Comparison of ENCODE assay signal across 28 cellular contexts in the genomic region with DNA sequence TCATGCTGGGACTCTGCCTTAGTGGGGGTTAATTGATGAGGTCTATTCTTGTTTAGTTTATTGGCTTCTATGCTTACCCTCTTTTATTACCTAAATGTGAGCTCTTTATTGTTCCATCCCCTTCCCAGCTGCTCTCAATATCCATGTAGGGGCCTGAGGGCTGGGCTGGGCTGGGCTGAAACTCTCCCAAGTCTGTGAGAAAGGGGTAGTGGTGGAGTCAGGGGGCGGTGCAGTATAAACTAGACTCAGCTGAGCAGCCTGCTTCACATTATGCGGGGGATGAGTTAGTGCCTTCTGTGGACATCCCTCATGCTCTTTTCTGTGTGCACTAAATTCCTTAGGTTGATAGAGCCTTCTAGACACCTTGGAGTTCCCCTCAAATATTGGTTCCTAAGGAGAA.
"Had no signal": no experiment of that assay in that cellular context is flagged by ENCODE, and none has a peak within 500 bp of the region (broad histone marks: within the 10 kb centered on the region; RNA-seq: fewer than 3 reads in every experiment).

No MANE protein-coding gene starts in this region.

- H3K4me1 ChIP-seq: adrenal gland, left lung, parathyroid adenoma, psoas muscle had no signal

- H3K9me3 Mint-ChIP-seq: activated B cell treated with CpG ODN at 0.5 μM for 24 hours; activated T-cell treated with anti-CD3 and anti-CD28 coated beads, Interleukin-2, amount 50 U/mL, for 72 hours; dendritic cell treated with granulocyte-macrophage colony-stimulating factor and Interleukin-4, amounts not matched to agents 40 ng/mL and 50 ng/mL, for 4 days; endodermal cell; stimulated activated effector memory CD8-positive, alpha-beta T cell treated with anti-CD3 and anti-CD28 coated beads, Interleukin-12 subunit alpha, Interleukin-12 subunit beta, amount 100 ng/mL, for 72 hours had no signal

- H3K27me3 Mint-ChIP-seq: activated B cell treated with CpG ODN at 0.5 μM for 24 hours; activated CD8-positive, alpha-beta memory T cell treated with anti-CD3 and anti-CD28 coated beads, Interleukin-2, amount 10 ng/mL, durations not matched to agents 7 days and 5 days; activated naive CD8-positive, alpha-beta T cell had no signal

- DNase-seq: activated B cell treated with CpG ODN at 0.5 μM for 24 hours; activated CD4-positive, alpha-beta T cell treated with anti-CD3 and anti-CD28 coated beads, Interleukin-2, amount 50 U/mL, for 1 hour; activated CD8-positive, alpha-beta memory T cell treated with anti-CD3 and anti-CD28 coated beads, Interleukin-2, amount 10 ng/mL, durations not matched to agents 7 days and 5 days; activated CD8-positive, alpha-beta T cell treated with anti-CD3 and anti-CD28 coated beads, Interleukin-2, amount 10 ng/mL, durations not matched to agents 7 days and 5 days; activated naive CD4-positive, alpha-beta T cell treated with Interleukin-2 at 50 U/mL for 16 hours; activated T-cell treated with anti-CD3 and anti-CD28 coated beads, Interleukin-2, amount 50 U/mL, for 72 hours; adrenal gland; caudate nucleus; endodermal cell; foreskin melanocyte; heart right ventricle; kidney glomerular epithelial cell; left lung; mesendoderm; nucleus accumbens; psoas muscle; sigmoid colon; small intestine; stimulated activated CD4-positive, alpha-beta T cell treated with anti-CD3 and anti-CD28 coated beads, Interleukin-4, amount 100 ng/mL, for 24 hours; stomach; T-helper 2 cell; tibial artery had no signal

- ATAC-seq: activated CD8-positive, alpha-beta memory T cell treated with anti-CD3 and anti-CD28 coated beads, Interleukin-2, amount 10 ng/mL, durations not matched to agents 7 days and 5 days; activated CD8-positive, alpha-beta T cell treated with anti-CD3 and anti-CD28 coated beads, Interleukin-2, amount 10 ng/mL, durations not matched to agents 7 days and 5 days; activated T-cell treated with anti-CD3 and anti-CD28 coated beads, Interleukin-2, amount 50 U/mL, for 72 hours; esophagus mucosa; heart right ventricle; psoas muscle; stimulated activated effector memory CD8-positive, alpha-beta T cell treated with anti-CD3 and anti-CD28 coated beads, Interleukin-12 subunit alpha, Interleukin-12 subunit beta, amount 100 ng/mL, for 72 hours had no signal

- H3K27ac ChIP-seq: adrenal gland, heart right ventricle, left lung, parathyroid adenoma, psoas muscle, sigmoid colon, stomach had no signal

- H3K4me3 Mint-ChIP-seq: activated CD8-positive, alpha-beta memory T cell treated with anti-CD3 and anti-CD28 coated beads, Interleukin-2, amount 10 ng/mL, durations not matched to agents 7 days and 5 days; activated CD8-positive, alpha-beta T cell treated with anti-CD3 and anti-CD28 coated beads, Interleukin-2, amount 10 ng/mL, durations not matched to agents 7 days and 5 days; activated naive CD8-positive, alpha-beta T cell; activated T-cell treated with anti-CD3 and anti-CD28 coated beads, Interleukin-2, amount 50 U/mL, for 72 hours; dendritic cell treated with granulocyte-macrophage colony-stimulating factor and Interleukin-4, amounts not matched to agents 40 ng/mL and 50 ng/mL, for 4 days; endodermal cell; stimulated activated effector memory CD8-positive, alpha-beta T cell treated with anti-CD3 and anti-CD28 coated beads, Interleukin-12 subunit alpha, Interleukin-12 subunit beta, amount 100 ng/mL, for 72 hours had no signal

- H3K27ac Mint-ChIP-seq: activated B cell treated with CpG ODN at 0.5 μM for 24 hours; activated CD8-positive, alpha-beta memory T cell treated with anti-CD3 and anti-CD28 coated beads, Interleukin-2, amount 10 ng/mL, durations not matched to agents 7 days and 5 days; activated CD8-positive, alpha-beta T cell treated with anti-CD3 and anti-CD28 coated beads, Interleukin-2, amount 10 ng/mL, durations not matched to agents 7 days and 5 days; activated naive CD8-positive, alpha-beta T cell; activated T-cell treated with anti-CD3 and anti-CD28 coated beads, Interleukin-2, amount 50 U/mL, for 72 hours; dendritic cell treated with granulocyte-macrophage colony-stimulating factor and Interleukin-4, amounts not matched to agents 40 ng/mL and 50 ng/mL, for 4 days; endodermal cell; stimulated activated effector memory CD8-positive, alpha-beta T cell treated with anti-CD3 and anti-CD28 coated beads, Interleukin-12 subunit alpha, Interleukin-12 subunit beta, amount 100 ng/mL, for 72 hours had no signal

- H3K79me2 ChIP-seq: parathyroid adenoma had no signal

- H3K36me3 Mint-ChIP-seq: activated naive CD8-positive, alpha-beta T cell; stimulated activated effector memory CD8-positive, alpha-beta T cell treated with anti-CD3 and anti-CD28 coated beads, Interleukin-12 subunit alpha, Interleukin-12 subunit beta, amount 100 ng/mL, for 72 hours had no signal

- H3K27me3 ChIP-seq: adrenal gland, heart right ventricle, left lung, sigmoid colon, stomach, tibial artery had no signal

- H3K9me3 ChIP-seq: adrenal gland, heart right ventricle, left lung, psoas muscle, sigmoid colon, stomach, tibial artery had no signal

- H3K4me3 ChIP-seq: adrenal gland, heart right ventricle, left lung, lung, psoas muscle, sigmoid colon, stomach, tibial artery had no signal

- H2AFZ ChIP-seq: parathyroid adenoma had no signal

- H3K36me3 ChIP-seq: adrenal gland, heart right ventricle, left lung, sigmoid colon, stomach, tibial artery had no signal
